Comparison of ENCODE assay signal across 8 cellular contexts in the genomic region with DNA sequence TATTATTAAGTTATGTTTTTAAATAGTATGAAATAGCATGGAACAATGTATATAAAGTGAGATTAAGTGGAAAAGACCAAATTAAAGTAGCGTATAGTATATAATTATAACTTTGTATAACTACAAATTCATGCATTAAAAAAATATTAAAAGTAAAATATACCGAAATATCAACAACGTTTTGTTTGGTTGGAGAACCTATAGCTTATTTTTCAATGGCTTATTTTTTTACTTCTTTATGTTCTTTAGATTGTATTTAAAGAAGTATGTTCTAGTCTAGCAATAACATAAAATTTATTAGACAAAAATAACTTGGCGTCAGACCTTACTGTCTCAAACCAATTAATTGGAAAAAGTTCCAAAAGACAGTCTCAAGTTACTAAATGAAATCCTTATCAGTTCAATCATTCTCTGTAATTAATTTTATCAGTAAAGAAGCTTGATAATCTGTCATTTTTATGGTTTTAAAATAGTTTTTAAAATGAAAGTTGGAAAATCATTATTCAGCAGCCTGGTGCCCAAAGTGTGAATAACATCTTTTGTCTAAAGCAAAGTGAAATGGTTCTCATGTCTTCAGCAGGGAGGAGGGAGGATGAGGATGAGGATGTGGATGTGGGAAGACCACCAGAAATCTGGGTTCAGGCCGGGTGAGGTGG.
DNase-seq lines count a peak whose midpoint lies in the region; ATAC-seq and TF ChIP-seq lines count a peak whose summit lies in the region.

No MANE protein-coding gene starts in this region.

- no peak for ATAC-seq in HG03045 (IDR thresholded peaks at IDR 0.05; ENCODE audit: unreplicated experiment)

- CTCF ChIA-PET in RWPE1 (lab: Yijun Ruan, JAX) = interaction anchor here (0.6 to 1.2 kb wide), 8 partner anchors 11 to 1360 kb away, joined by 3 to 4 read pairs (median 3); no protein-coding TSS in a partner anchor

- TF ChIP-seq CTCF in RWPE1 (conservative IDR thresholded peaks at IDR 0.05; ENCODE audit: low read depth) = no peak
- TF ChIP-seq CTCF in fibroblast of pulmonary artery (IDR thresholded peaks at IDR 0.05; ENCODE audit: low read length, missing control alignments) = peak; percentile 12
- peak; percentile 28 for TF ChIP-seq CTCF in retinal pigment epithelial cell (conservative IDR thresholded peaks at IDR 0.05; ENCODE audit: low read depth, low read length)

- POLR2A ChIA-PET in RWPE1 (lab: Yijun Ruan, JAX; ENCODE audit: low non-redundant PET) = no interaction called here

- peak overlapping the region; percentile 50 for H3K4me3 ChIP-seq in fibroblast of pulmonary artery (replicated peaks; ENCODE audit: low read depth, low read length)
- H3K4me3 ChIP-seq in retinal pigment epithelial cell (ENCODE audit: low read length) = peak overlapping the region; percentile 41

- peak; percentile 20 for DNase-seq in DMS53 (lab: John Stamatoyannopoulos, UW)
- DNase-seq in DMS53 treated with DMSO at 0.1 percent for 48 hours (lab: John Stamatoyannopoulos, UW; ENCODE audit: unreplicated experiment) = no peak
- DNase-seq in RWPE1 (ENCODE audit: low spot score) = peak; percentile 29
- peak; percentile 27 for DNase-seq in fibroblast of pulmonary artery (ENCODE audit: low read depth)
- no peak for DNase-seq in retinal pigment epithelial cell (ENCODE audit: low read depth)
- no peak for DNase-seq in AML-193 (lab: John Stamatoyannopoulos, UW)
- DNase-seq in NCI-H1105 (lab: John Stamatoyannopoulos, UW) = no peak

- no peak overlapping the region for H3K27ac ChIP-seq in RWPE1

Comparison
In these comparisons a context has a peak if more than half of its experiments do, and no peak if none do; other contexts are left out.
1. DNase-seq: peak in DMS53 (single experiment), RWPE1 (single experiment) and fibroblast of pulmonary artery (single experiment); none in DMS53 treated with DMSO at 0.1 percent for 48 hours (single experiment), retinal pigment epithelial cell (single experiment), AML-193 (0 of 2) and NCI-H1105 (single experiment).